Comparison of ENCODE assay signal across 8 cellular contexts in genomic region chr5:39072915-39073758, GRCh38. TPM values are rescaled to one million over a fixed set of nuclear protein-coding genes. Genes with fewer than 3 reads are reported as not detected.
DNase-seq lines count a peak whose midpoint lies in the region; ATAC-seq and TF ChIP-seq lines count a peak whose summit lies in the region.

No MANE protein-coding gene starts in this region.

- H3F3A ChIP-seq in SK-N-SH (replicated peaks; ENCODE audit: insufficient read depth), result peaks cover 17% of the 10 kb centered on the region

- ATAC-seq in GM21723 (IDR thresholded peaks at IDR 0.05; ENCODE audit: unreplicated experiment) (peak; percentile 49), right cardiac atrium (peak in 1 of 2 donors; percentile 3), psoas muscle (peak; percentile 1 to 36 (median 8)), aorta (ENCODE audit: low FRiP score) (peak; percentile 30)

- peak overlapping the region; percentile 92 to 94 for H3K27ac ChIP-seq in SK-N-SH (ENCODE audit: low read depth in 2 of 2, low read length in 1 of 2)
- H3K27ac ChIP-seq in right cardiac atrium (ENCODE audit: low read length), result peak overlapping the region; percentile 92
- peak overlapping the region; percentile 93 for H3K27ac ChIP-seq in psoas muscle
- peak overlapping the region in 1 of 2 donors; percentile 66 for H3K27ac ChIP-seq in aorta (ENCODE audit: low read depth in 1 of 2, low read length in 2 of 2)

- H3K4me2 ChIP-seq in SK-N-SH, result peak overlapping the region; percentile 90

- no peaks in the 10 kb centered on the region; the same call in 1 of the 2 replicates for H3K9me2 ChIP-seq in SK-N-SH

- H3K9me3 ChIP-seq in SK-N-SH (no peaks in the 10 kb centered on the region), right cardiac atrium (ENCODE audit: control insufficient read depth, low read length) (peaks cover 1% of the 10 kb centered on the region), psoas muscle (no peaks in the 10 kb centered on the region), aorta (ENCODE audit: control insufficient read depth, low read length) (no peaks in the 10 kb centered on the region)

- TF ChIP-seq CTCF in SK-N-SH (IDR thresholded peaks at IDR 0.05), result no peak
- no peak for TF ChIP-seq CTCF in psoas muscle (IDR thresholded peaks at IDR 0.05)

- DNase-seq in ELR (ENCODE audit: low read depth) (peak; percentile 72), SK-N-SH (peak; percentile 68), amniotic epithelial cell (ENCODE audit: low read depth) (peak; percentile 69), right cardiac atrium (peak in 1 of 3 donors; percentile 58), psoas muscle (peak in 1 of 2 donors; percentile 57), aorta (peak; percentile 64 to 78)
- peak; percentile 58 for DNase-seq in Jurkat, Clone E6-1 (ENCODE audit: low read depth, low spot score)

- 11% methylated on average over 27 of the region's 27 CpGs for WGBS in SK-N-SH (ENCODE audit: low lambda C conversion rate)
- 3% methylated on average over 27 of the region's 27 CpGs for WGBS in right cardiac atrium
- WGBS in psoas muscle, 3 donors, result 1 to 2% (median 1%) methylated on average over 23 to 27 of the region's 27 CpGs
- 3 to 5% methylated on average over 27 of the region's 27 CpGs for WGBS in aorta, 2 donors

- no peak for TF ChIP-seq RAD21 in SK-N-SH (IDR thresholded peaks at IDR 0.05; ENCODE audit: low read length)

- CTCF ChIA-PET in SK-N-SH (lab: Yijun Ruan, JAX), result interaction anchor here (0.7 to 1.3 kb wide), 6 partner anchors 8 to 872 kb away, joined by 3 to 6 read pairs (median 3); no protein-coding TSS in a partner anchor

- peak overlapping the region; percentile 84 for H3K4me3 ChIP-seq in Jurkat, Clone E6-1 (ENCODE audit: low read length)
- peak overlapping the region; percentile 84 to 94 for H3K4me3 ChIP-seq in SK-N-SH (ENCODE audit: low read depth in 2 of 2, low read length in 1 of 2)
- peak overlapping the region; percentile 81 for H3K4me3 ChIP-seq in right cardiac atrium (ENCODE audit: low read length)
- peak overlapping the region; percentile 74 for H3K4me3 ChIP-seq in psoas muscle
- peak overlapping the region; percentile 88 to 89 for H3K4me3 ChIP-seq in aorta (ENCODE audit: low read length in 2 of 2)

- peaks cover 58% of the 10 kb centered on the region for H3K79me2 ChIP-seq in SK-N-SH (ENCODE audit: insufficient read depth)

- H3K27me3 ChIP-seq in SK-N-SH (ENCODE audit: insufficient read depth) (no peaks in the 10 kb centered on the region), right cardiac atrium (ENCODE audit: control insufficient read depth, insufficient read depth) (no peaks in the 10 kb centered on the region), psoas muscle (ENCODE audit: insufficient read depth in 3 of 3, low read length in 2 of 3) (no peaks in the 10 kb centered on the region), aorta (ENCODE audit: control insufficient read depth in 1 of 2, insufficient read depth in 2 of 2, low read length in 1 of 2) (no peaks in the 10 kb centered on the region)

- H3K4me1 ChIP-seq in SK-N-SH (ENCODE audit: control insufficient read depth in 1 of 2, insufficient read depth in 2 of 2, low read depth in 1 of 2, low read length in 1 of 2) (peaks cover 0 to 12% of the 10 kb centered on the region in 2 experiments; a peak in 2 of 4 replicates), right cardiac atrium (ENCODE audit: control insufficient read depth, insufficient read depth, low read length) (no peaks in the 10 kb centered on the region), psoas muscle (peaks cover 53% of the 10 kb centered on the region), aorta (ENCODE audit: control insufficient read depth in 1 of 2, insufficient read depth in 2 of 2, low read length in 2 of 2) (no peaks in the 10 kb centered on the region)

- peaks cover 13% of the 10 kb centered on the region; the same call in 1 of the 2 replicates for H4K20me1 ChIP-seq in SK-N-SH (ENCODE audit: insufficient read depth)

- intact Hi-C loops in right cardiac atrium (cut with DNase I), result loop anchor here in 2 of 4 donors (5.0 to 10.0 kb wide), 2 partner anchors 76 to 78 kb away; no protein-coding TSS in a partner anchor
- intact Hi-C loops in psoas muscle (cut with DNase I), result no loop called here
- intact Hi-C loops in aorta (cut with DNase I), result loop anchor here (5.0 kb wide), 2 partner anchors 56 to 226 kb away; partner anchors contain the start of gene OSMR (in 1 of the 2)

- H2AFZ ChIP-seq in SK-N-SH (ENCODE audit: low read depth), result peak overlapping the region; percentile 50; the same call in 1 of the 2 replicates

- peaks cover 7 to 13% of the 10 kb centered on the region in 2 experiments for H3K36me3 ChIP-seq in SK-N-SH (replicated peaks in 1 of 2; ENCODE audit: control insufficient read depth in 1 of 2, insufficient read depth in 2 of 2, low read length in 1 of 2)
- H3K36me3 ChIP-seq in psoas muscle (ENCODE audit: insufficient read depth in 1 of 2, low read depth in 1 of 2), result peaks cover 0 to 10% of the 10 kb centered on the region in 2 donors
- H3K36me3 ChIP-seq in aorta (ENCODE audit: control insufficient read depth in 1 of 2, insufficient read depth in 2 of 2, low read length in 1 of 2), result no peaks in the 10 kb centered on the region

- POLR2A ChIA-PET in SK-N-SH (lab: Yijun Ruan, JAX), result no interaction called here

- H3K9ac ChIP-seq in SK-N-SH, result peak overlapping the region; percentile 95; the same call in 1 of the 2 replicates

- no peak for TF ChIP-seq EP300 in SK-N-SH (IDR thresholded peaks at IDR 0.05; ENCODE audit: borderline replicate concordance in 1 of 2, low read depth in 1 of 2, low read length in 1 of 2)

TF ChIP-seq in SK-N-SH, 30 proteins besides CTCF, POLR2A, EP300 and RAD21:
- TF ChIP-seq MXI1 (IDR thresholded peaks at IDR 0.05; ENCODE audit: low read depth, low read length) (0 out of 2 replicates have a peak, but pooled peaks have one; percentile 42), USF2 (IDR thresholded peaks at IDR 0.05; ENCODE audit: borderline replicate concordance, low read depth, low read length) (no peak)

RNA-seq across cellular contexts. Expression of gene RICTOR, which starts 1.1 kb away (rescaled TPM):
- 6.5 TPM for polyA plus RNA-seq in Jurkat, Clone E6-1 (2012; ENCODE audit: insufficient read depth, insufficient read length)
- 1.6 and 2.6 TPM in 2 replicates for polyA plus RNA-seq in SK-N-SH (2012; rRNA removed)
- polyA plus RNA-seq in SK-N-SH (2012; cell fraction: cytosol; rRNA removed), result 1.8 and 1.9 TPM in 2 replicates
- polyA plus RNA-seq in SK-N-SH (2012; cell fraction: nucleus; rRNA removed), result 3.3 and 9.0 TPM in 2 replicates
- 10 to 100 TPM; 27.6 to 43.1 (median 30.7) TPM for total RNA-seq in right cardiac atrium
- 6.6 TPM for polyA plus RNA-seq in right cardiac atrium
- total RNA-seq in psoas muscle, result 10 to 100 TPM; 34.0 to 46.7 (median 41.0) TPM
- polyA plus RNA-seq in psoas muscle, result 1 to 10 TPM; 2.7 to 9.5 (median 6.4) TPM
- 10 to 100 TPM; 57.1 to 69.5 TPM for total RNA-seq in aorta
- 1 to 10 TPM; 3.9 to 6.3 TPM for polyA plus RNA-seq in aorta

Comparison
In these comparisons a context has a peak if more than half of its experiments do, and no peak if none do; other contexts are left out.
1. intact Hi-C loops: an anchor here in aorta (5.0 kb wide); none called in psoas muscle.